In genomic region chr2:13666582-13667414, GRCh38 we compare ENCODE assay signal across 13 cellular contexts.
DNase-seq lines count a peak whose midpoint lies in the region; ATAC-seq and TF ChIP-seq lines count a peak whose summit lies in the region.
"Had no signal": no experiment of that assay in that cellular context is flagged by ENCODE, and none has a peak within 500 bp of the region (broad histone marks: within the 10 kb centered on the region; RNA-seq: fewer than 3 reads in every experiment).

No MANE protein-coding gene starts in this region.

- H3K36me3 ChIP-seq in MM.1S (replicated peaks; ENCODE audit: insufficient read depth, low read length): no peaks in the 10 kb centered on the region
- H3K36me3 ChIP-seq in lower lobe of right lung: no peaks in the 10 kb centered on the region
- H3K36me3 ChIP-seq: SJCRH30 had no signal

- H3K27me3 ChIP-seq in MM.1S (replicated peaks; ENCODE audit: insufficient read depth, low read length) (peaks cover 5% of the 10 kb centered on the region; the same call in 1 of the 2 replicates), lower lobe of right lung (ENCODE audit: low read depth) (no peaks in the 10 kb centered on the region)
- H3K27me3 ChIP-seq: SJCRH30 had no signal

- peaks cover 14% of the 10 kb centered on the region for H3K4me1 ChIP-seq in MM.1S (ENCODE audit: low read length)
- no peaks in the 10 kb centered on the region for H3K4me1 ChIP-seq in lower lobe of right lung
- H3K4me1 ChIP-seq: SJCRH30 had no signal

- no peak overlapping the region for H3K4me3 ChIP-seq in MM.1S (ENCODE audit: low read length)
- no peak overlapping the region for H3K4me3 ChIP-seq in lower lobe of right lung
- H3K4me3 ChIP-seq: SJCRH30 had no signal

- no peak overlapping the region for H2AFZ ChIP-seq in MM.1S (ENCODE audit: low read length)

- CTCF ChIA-PET in activated CD8-positive, alpha-beta T cell treated with anti-CD3 and anti-CD28 coated beads for 36 hours (lab: Charles Lee): no interaction called here

- ATAC-seq in GM18505 (IDR thresholded peaks at IDR 0.05; ENCODE audit: unreplicated experiment) (peak; percentile 83), GM21360 (IDR thresholded peaks at IDR 0.05; ENCODE audit: unreplicated experiment) (peak; percentile 93), HG02981 (IDR thresholded peaks at IDR 0.05; ENCODE audit: unreplicated experiment) (peak; percentile 85), lower lobe of right lung (no peak)
- no peak for ATAC-seq in activated CD8-positive, alpha-beta T cell treated with anti-CD3 and anti-CD28 coated beads for 36 hours
- ATAC-seq: left colon; naive thymus-derived CD8-positive, alpha-beta T cell had no signal

- POLR2A ChIA-PET in activated CD8-positive, alpha-beta T cell treated with anti-CD3 and anti-CD28 coated beads for 36 hours (lab: Charles Lee): no interaction called here

- H3K4me1 Mint-ChIP-seq in activated CD8-positive, alpha-beta T cell treated with anti-CD3 and anti-CD28 coated beads for 36 hours (ENCODE audit: low read depth): no peaks in the 10 kb centered on the region
- H3K4me1 Mint-ChIP-seq: endodermal cell; naive thymus-derived CD8-positive, alpha-beta T cell had no signal

- H3K79me2 ChIP-seq in MM.1S (ENCODE audit: low read length): no peaks in the 10 kb centered on the region

- no peaks in the 10 kb centered on the region for H3K9me2 ChIP-seq in MM.1S (replicated peaks; ENCODE audit: insufficient read depth, low read length)

- peak overlapping the region; percentile 11; the same call in 1 of the 2 replicates for H3K27ac ChIP-seq in MM.1S (ENCODE audit: low read length)
- H3K27ac ChIP-seq in lower lobe of right lung: no peak overlapping the region
- H3K27ac ChIP-seq: SJCRH30 had no signal

- no peak overlapping the region for H3K4me3 Mint-ChIP-seq in activated CD8-positive, alpha-beta T cell treated with anti-CD3 and anti-CD28 coated beads for 36 hours
- H3K4me3 Mint-ChIP-seq: endodermal cell; naive thymus-derived CD8-positive, alpha-beta T cell had no signal

- H3K9me3 Mint-ChIP-seq in activated CD8-positive, alpha-beta T cell treated with anti-CD3 and anti-CD28 coated beads for 36 hours: peaks cover 8% of the 10 kb centered on the region
- H3K9me3 Mint-ChIP-seq: endodermal cell had no signal

- no peak for TF ChIP-seq CTCF in MM.1S (IDR thresholded peaks at IDR 0.05; ENCODE audit: low read length)
- TF ChIP-seq CTCF in activated CD8-positive, alpha-beta T cell treated with anti-CD3 and anti-CD28 coated beads for 36 hours (IDR thresholded peaks at IDR 0.05): no peak
- no peak for TF ChIP-seq CTCF in lower lobe of right lung (IDR thresholded peaks at IDR 0.05)

- intact Hi-C loops in activated CD8-positive, alpha-beta T cell treated with anti-CD3 and anti-CD28 coated beads for 36 hours (cut with micrococcal nuclease): no loop called here
- intact Hi-C loops in lower lobe of right lung (cut with DNase I): no loop called here

- no peak overlapping the region for H3K27ac Mint-ChIP-seq in activated CD8-positive, alpha-beta T cell treated with anti-CD3 and anti-CD28 coated beads for 36 hours
- H3K27ac Mint-ChIP-seq: endodermal cell; naive thymus-derived CD8-positive, alpha-beta T cell had no signal

- no peak for TF ChIP-seq POLR2A in GM18505 (IDR thresholded peaks at IDR 0.05; ENCODE audit: borderline replicate concordance, extremely low read depth, insufficient read depth, insufficient read length)

- H3K36me3 Mint-ChIP-seq in activated CD8-positive, alpha-beta T cell treated with anti-CD3 and anti-CD28 coated beads for 36 hours (ENCODE audit: low read depth): no peaks in the 10 kb centered on the region
- H3K36me3 Mint-ChIP-seq: naive thymus-derived CD8-positive, alpha-beta T cell had no signal

- no peaks in the 10 kb centered on the region; the same call in 1 of the 2 replicates for H3K9me3 ChIP-seq in MM.1S (replicated peaks; ENCODE audit: insufficient read depth, low read length)
- H3K9me3 ChIP-seq in lower lobe of right lung: no peaks in the 10 kb centered on the region
- H3K9me3 ChIP-seq: SJCRH30 had no signal

- no peak overlapping the region for H3K9ac ChIP-seq in MM.1S (ENCODE audit: low read length)

- peak overlapping the region; percentile 34 for H3K4me2 ChIP-seq in MM.1S (ENCODE audit: low read depth, low read length)

- no peaks in the 10 kb centered on the region for H4K20me1 ChIP-seq in MM.1S (ENCODE audit: insufficient read depth, low read length)

- H3F3A ChIP-seq in MM.1S (ENCODE audit: insufficient read depth, low read length): peaks cover 3% of the 10 kb centered on the region; the same call in 1 of the 2 replicates

- DNase-seq in MM.1S (peak; percentile 81), SKM-1 (lab: John Stamatoyannopoulos, UW; ENCODE audit: unreplicated experiment) (no peak), NCI-H2171 (lab: John Stamatoyannopoulos, UW) (no peak), lower lobe of right lung (no peak)
- DNase-seq in activated CD8-positive, alpha-beta T cell treated with anti-CD3 and anti-CD28 coated beads for 36 hours: no peak
- DNase-seq: endodermal cell; left colon; naive thymus-derived CD8-positive, alpha-beta T cell; NCI-H510A treated with DMSO at 0.1 percent for 48 hours; SJCRH30 had no signal

- no peaks in the 10 kb centered on the region for H3K27me3 Mint-ChIP-seq in activated CD8-positive, alpha-beta T cell treated with anti-CD3 and anti-CD28 coated beads for 36 hours
- H3K27me3 Mint-ChIP-seq: naive thymus-derived CD8-positive, alpha-beta T cell had no signal

Comparison
In these comparisons a context has a peak if more than half of its experiments do, and no peak if none do; other contexts are left out.
1. ATAC-seq: peak in GM18505 (single experiment), GM21360 (single experiment) and HG02981 (single experiment); none in activated CD8-positive, alpha-beta T cell treated with anti-CD3 and anti-CD28 coated beads for 36 hours (single experiment) and lower lobe of right lung (0 of 2).